11 cellular contexts compared by ENCODE assay signal in genomic region chr2:160920791-160921303, GRCh38.
DNase-seq lines count a peak whose midpoint lies in the region; ATAC-seq and TF ChIP-seq lines count a peak whose summit lies in the region.
"Had no signal": no experiment of that assay in that cellular context is flagged by ENCODE, and none has a peak within 500 bp of the region (broad histone marks: within the 10 kb centered on the region; RNA-seq: fewer than 3 reads in every experiment).

No MANE protein-coding gene starts in this region.

- H3K4me3 ChIP-seq in right cardiac atrium (ENCODE audit: low read length): no peak overlapping the region
- no peak overlapping the region for H3K4me3 ChIP-seq in gastrocnemius medialis

- no peaks in the 10 kb centered on the region for H3K36me3 ChIP-seq in gastrocnemius medialis

- in situ Hi-C loops in gastrocnemius medialis (cut with MboI; ENCODE audit: low sequenced_read_pairs in 4 of 4): no loop called here

- intact Hi-C loops in right cardiac atrium (cut with DNase I): no loop called here
- intact Hi-C loops in gastrocnemius medialis (cut with DNase I; ENCODE audit: low total_unique reads): no loop called here

- H3K27me3 ChIP-seq in right cardiac atrium (ENCODE audit: control insufficient read depth, insufficient read depth) (no peaks in the 10 kb centered on the region), gastrocnemius medialis (no peaks in the 10 kb centered on the region)

- DNase-seq in GM03348 (ENCODE audit: low spot score) (peak; percentile 89), astrocyte of the hippocampus (ENCODE audit: low read depth, low spot score) (peak; percentile 57), right cardiac atrium (peak; percentile 26 to 71 (median 62)), gastrocnemius medialis (peak; percentile 16 to 26), NCI-H69 (lab: John Stamatoyannopoulos, UW) (no peak), HPDE6-E6E7 (ENCODE audit: extremely low spot score) (no peak)
- DNase-seq: effector memory CD4-positive, alpha-beta T cell; left colon; stimulated activated CD4-positive, alpha-beta T cell treated with anti-CD3 and anti-CD28 coated beads, Interleukin-1b, Interleukin-23, amount 100 ng/mL, for 48 hours had no signal

- no peak for TF ChIP-seq POLR2A in gastrocnemius medialis (IDR thresholded peaks at IDR 0.05)

- ATAC-seq in right cardiac atrium: peak; percentile 76 to 81
- ATAC-seq in gastrocnemius medialis: peak; percentile 66 to 72
- no peak for ATAC-seq in HG02970 (IDR thresholded peaks at IDR 0.05; ENCODE audit: low FRiP score, unreplicated experiment)
- no peak for ATAC-seq in GM19324 (IDR thresholded peaks at IDR 0.05; ENCODE audit: low FRiP score, unreplicated experiment)
- ATAC-seq: left colon had no signal

- peaks cover 3% of the 10 kb centered on the region for H3K4me1 ChIP-seq in right cardiac atrium (ENCODE audit: control insufficient read depth, insufficient read depth, low read length)
- peaks cover 9 to 14% of the 10 kb centered on the region in 2 donors for H3K4me1 ChIP-seq in gastrocnemius medialis

- no peaks in the 10 kb centered on the region for H3K9me3 ChIP-seq in right cardiac atrium (ENCODE audit: control insufficient read depth, low read length)
- no peaks in the 10 kb centered on the region for H3K9me3 ChIP-seq in gastrocnemius medialis

- 30% methylated on average over 8 of the region's 8 CpGs for WGBS in right cardiac atrium

- H3K27ac ChIP-seq in right cardiac atrium (ENCODE audit: low read length) (peak overlapping the region; percentile 74), gastrocnemius medialis (peak overlapping the region in 3 of 4 donors; percentile 11 to 37 (median 31))

- no peak for TF ChIP-seq CTCF in gastrocnemius medialis (IDR thresholded peaks at IDR 0.05 in 4 of 5, conservative IDR thresholded peaks at IDR 0.05 in 1 of 5)

Comparison
In these comparisons a context has a peak if more than half of its experiments do, and no peak if none do; other contexts are left out.
1. DNase-seq: peak in GM03348 (single experiment), astrocyte of the hippocampus (single experiment), right cardiac atrium (3 of 3) and gastrocnemius medialis (2 of 2); none in NCI-H69 (single experiment) and HPDE6-E6E7 (single experiment).
2. ATAC-seq: peak in right cardiac atrium (2 of 2) and gastrocnemius medialis (2 of 2); none in HG02970 (single experiment) and GM19324 (single experiment).